In genomic region chr14:88791252-88791621, GRCh38 we compare ENCODE assay signal across 1 cellular context.
TF ChIP-seq lines count a peak whose summit lies in the region.

No MANE protein-coding gene starts in this region.

TF ChIP-seq in HepG2, 621 proteins besides CTCF, POLR2A, EP300 and RAD21:
- TF ChIP-seq ZNF121 (CRISPR knock-in tag; IDR thresholded peaks at IDR 0.05), result no peak
- no peak for TF ChIP-seq HNF4A (CRISPR knock-in tag; IDR thresholded peaks at IDR 0.05)
- TF ChIP-seq ZSCAN25 (CRISPR knock-in tag; IDR thresholded peaks at IDR 0.05), result no peak
- TF ChIP-seq ZC3H4 (CRISPR knock-in tag; IDR thresholded peaks at IDR 0.05; ENCODE audit: borderline replicate concordance), result no peak
